Comparison of ENCODE assay signal across 24 cellular contexts in genomic region chrX:68177542-68177941, GRCh38.
DNase-seq lines count a peak whose midpoint lies in the region; ATAC-seq, FAIRE-seq and TF ChIP-seq lines count a peak whose summit lies in the region.
"Had no signal": no experiment of that assay in that cellular context is flagged by ENCODE, and none has a peak within 500 bp of the region (broad histone marks: within the 10 kb centered on the region; RNA-seq: fewer than 3 reads in every experiment).

No MANE protein-coding gene starts in this region.

- DNase-seq in activated CD4-positive, CD25-positive, alpha-beta regulatory T cell (lab: John Stamatoyannopoulos, UW), result no peak
- DNase-seq in NCI-H460 (ENCODE audit: extremely low read depth, low read depth) (peak; percentile 4), bronchial epithelial cell (ENCODE audit: low read depth) (peak; percentile 20), myocyte (ENCODE audit: low read depth) (peak; percentile 45)
- DNase-seq: activated CD4-positive, CD25-positive, alpha-beta regulatory T cell treated with anti-CD3 and anti-CD28 coated beads, Interleukin-2, amount 50 U/mL, for 72 hours; activated effector memory CD4-positive, alpha-beta T cell treated with Interleukin-2 at 50 U/mL for 16 hours; amygdala; C1 segment of cervical spinal cord; effector CD4-positive, alpha-beta T cell; heart right ventricle; NCI-H1436 treated with DMSO at 0.1 percent for 48 hours; NCI-H2171 treated with DMSO at 0.1 percent for 48 hours; NCI-H82; PC-9; spleen; substantia nigra had no signal

- H3K36me3 ChIP-seq in bronchial epithelial cell (ENCODE audit: control insufficient read depth, insufficient read depth, low read length), result no peaks in the 10 kb centered on the region
- H3K36me3 ChIP-seq: esophagus muscularis mucosa, heart right ventricle, neutrophil, SJSA1, spleen, vagina had no signal

- H3K27me3 ChIP-seq in bronchial epithelial cell (ENCODE audit: control insufficient read depth, insufficient read depth, low read length), result no peaks in the 10 kb centered on the region
- H3K27me3 ChIP-seq: esophagus muscularis mucosa, neutrophil, SJSA1, vagina had no signal

- peak; percentile 47 to 59 for ATAC-seq in activated CD4-positive, CD25-positive, alpha-beta regulatory T cell treated with anti-CD3 and anti-CD28 coated beads, Interleukin-2, amount 50 U/mL, for 24 hours
- ATAC-seq in GM18909 (IDR thresholded peaks at IDR 0.05; ENCODE audit: poor library complexity, unreplicated experiment) (no peak), GM21529 (IDR thresholded peaks at IDR 0.05; ENCODE audit: unreplicated experiment) (no peak), GM18861 (IDR thresholded peaks at IDR 0.05; ENCODE audit: unreplicated experiment) (no peak)
- ATAC-seq: heart right ventricle had no signal

- FAIRE-seq in bronchial epithelial cell (lab: Jason Lieb, UNC), result no peak

- TF ChIP-seq CTCF in bronchial epithelial cell (IDR thresholded peaks at IDR 0.05; ENCODE audit: insufficient read depth, low read length, severe bottlenecking), result no peak

- H3K4me3 ChIP-seq in bronchial epithelial cell (ENCODE audit: low read depth, low read length), result no peak overlapping the region
- H3K4me3 ChIP-seq: esophagus muscularis mucosa, heart right ventricle, PC-9, SJSA1, spleen, vagina had no signal

Comparison
In these comparisons a context has a peak if more than half of its experiments do, and no peak if none do; other contexts are left out.
1. ATAC-seq: peak in activated CD4-positive, CD25-positive, alpha-beta regulatory T cell treated with anti-CD3 and anti-CD28 coated beads, Interleukin-2, amount 50 U/mL, for 24 hours (2 of 2); none in GM18909 (single experiment), GM21529 (single experiment) and GM18861 (single experiment).
2. DNase-seq: peak in NCI-H460 (single experiment), bronchial epithelial cell (single experiment) and myocyte (single experiment); none in activated CD4-positive, CD25-positive, alpha-beta regulatory T cell (0 of 4).